In the genomic region with DNA sequence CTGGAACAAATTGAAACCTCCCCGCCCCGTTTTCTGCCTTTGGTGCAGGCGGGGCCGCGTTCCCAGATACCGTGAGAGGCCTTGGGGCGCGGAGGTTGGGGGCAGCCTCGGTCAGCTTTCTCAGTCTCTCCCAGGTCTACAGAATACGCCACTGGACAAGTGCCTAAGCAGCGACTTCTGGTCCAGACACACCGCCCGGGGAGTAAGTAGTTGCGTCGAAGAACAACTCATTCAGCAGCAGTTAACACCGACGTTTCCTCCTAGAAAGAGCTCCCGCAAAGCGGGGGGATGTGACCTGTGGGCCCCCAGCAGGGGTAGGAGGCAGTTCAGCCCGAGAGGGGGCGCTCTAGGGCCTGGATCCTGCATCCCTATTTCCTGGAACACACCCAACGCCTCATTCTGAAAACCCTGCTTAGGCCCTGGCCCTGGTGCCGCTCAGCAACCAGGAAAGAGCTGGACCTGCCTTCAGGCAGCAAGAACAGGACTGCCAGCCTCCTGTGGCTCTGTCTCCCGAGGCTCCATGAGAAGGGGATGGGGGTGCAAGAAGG, we compare ENCODE assay signal across 1 cellular context.
TF ChIP-seq lines count a peak whose summit lies in the region.

No MANE protein-coding gene starts in this region.

TF ChIP-seq in GM23338, 12 proteins besides CTCF, POLR2A, EP300 and RAD21 (continued from another document):
- TF ChIP-seq, protein P1, sequence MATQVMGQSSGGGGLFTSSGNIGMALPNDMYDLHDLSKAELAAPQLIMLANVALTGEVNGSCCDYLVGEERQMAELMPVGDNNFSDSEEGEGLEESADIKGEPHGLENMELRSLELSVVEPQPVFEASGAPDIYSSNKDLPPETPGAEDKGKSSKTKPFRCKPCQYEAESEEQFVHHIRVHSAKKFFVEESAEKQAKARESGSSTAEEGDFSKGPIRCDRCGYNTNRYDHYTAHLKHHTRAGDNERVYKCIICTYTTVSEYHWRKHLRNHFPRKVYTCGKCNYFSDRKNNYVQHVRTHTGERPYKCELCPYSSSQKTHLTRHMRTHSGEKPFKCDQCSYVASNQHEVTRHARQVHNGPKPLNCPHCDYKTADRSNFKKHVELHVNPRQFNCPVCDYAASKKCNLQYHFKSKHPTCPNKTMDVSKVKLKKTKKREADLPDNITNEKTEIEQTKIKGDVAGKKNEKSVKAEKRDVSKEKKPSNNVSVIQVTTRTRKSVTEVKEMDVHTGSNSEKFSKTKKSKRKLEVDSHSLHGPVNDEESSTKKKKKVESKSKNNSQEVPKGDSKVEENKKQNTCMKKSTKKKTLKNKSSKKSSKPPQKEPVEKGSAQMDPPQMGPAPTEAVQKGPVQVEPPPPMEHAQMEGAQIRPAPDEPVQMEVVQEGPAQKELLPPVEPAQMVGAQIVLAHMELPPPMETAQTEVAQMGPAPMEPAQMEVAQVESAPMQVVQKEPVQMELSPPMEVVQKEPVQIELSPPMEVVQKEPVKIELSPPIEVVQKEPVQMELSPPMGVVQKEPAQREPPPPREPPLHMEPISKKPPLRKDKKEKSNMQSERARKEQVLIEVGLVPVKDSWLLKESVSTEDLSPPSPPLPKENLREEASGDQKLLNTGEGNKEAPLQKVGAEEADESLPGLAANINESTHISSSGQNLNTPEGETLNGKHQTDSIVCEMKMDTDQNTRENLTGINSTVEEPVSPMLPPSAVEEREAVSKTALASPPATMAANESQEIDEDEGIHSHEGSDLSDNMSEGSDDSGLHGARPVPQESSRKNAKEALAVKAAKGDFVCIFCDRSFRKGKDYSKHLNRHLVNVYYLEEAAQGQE (IDR thresholded peaks at IDR 0.05; ENCODE audit: unreplicated experiment): peak; percentile 28
- peak; percentile 28; the same call in 1 of the 2 replicates for TF ChIP-seq CREB1 (CRISPR knock-in tag; IDR thresholded peaks at IDR 0.05; ENCODE audit: low read depth)
- TF ChIP-seq EZH2phosphoT487 (IDR thresholded peaks at IDR 0.05; ENCODE audit: unreplicated experiment): peak; percentile 33
